In genomic region chr9:76401580-76402354, GRCh38 we compare ENCODE assay signal across 16 cellular contexts. TPM values are rescaled to one million over a fixed set of nuclear protein-coding genes. Genes with fewer than 3 reads are reported as not detected.
DNase-seq lines count a peak whose midpoint lies in the region; ATAC-seq and TF ChIP-seq lines count a peak whose summit lies in the region.
"Had no signal": no experiment of that assay in that cellular context is flagged by ENCODE, and none has a peak within 500 bp of the region (broad histone marks: within the 10 kb centered on the region; RNA-seq: fewer than 3 reads in every experiment).

No MANE protein-coding gene starts in this region.

- peaks cover 21% of the 10 kb centered on the region for H3K4me1 Mint-ChIP-seq in endodermal cell

- POLR2A ChIA-PET in PC-9 (lab: Charles Lee; ENCODE audit: unreplicated experiment), result no interaction called here

- H3K27me3 ChIP-seq in PC-9 (ENCODE audit: insufficient read depth, low read depth) (no peaks in the 10 kb centered on the region), endodermal cell (ENCODE audit: control insufficient read depth, insufficient read depth, low read length, poor library complexity, severe bottlenecking) (no peaks in the 10 kb centered on the region), trophoblast cell (ENCODE audit: insufficient read depth, low read length) (no peaks in the 10 kb centered on the region)
- H3K27me3 ChIP-seq: tibial nerve had no signal

- 87 to 88% methylated on average over 2 to 3 of the region's 3 CpGs for WGBS in endodermal cell (ENCODE audit: insufficient coverage in 1 of 2, insufficient read length in 1 of 2), 2 experiments
- WGBS in trophoblast cell (ENCODE audit: extremely low coverage, insufficient coverage, insufficient read length), result no CpG with 5 or more reads among the region's 3 CpGs

- no peak overlapping the region for H3K23ac ChIP-seq in trophoblast cell (ENCODE audit: low read length)

- no peak overlapping the region for H2BK12ac ChIP-seq in trophoblast cell (ENCODE audit: low read length)

- H3K4me3 Mint-ChIP-seq in endodermal cell, result no peak overlapping the region
- H3K4me3 Mint-ChIP-seq: activated CD8-positive, alpha-beta T cell treated with anti-CD3 and anti-CD28 coated beads, Interleukin-2, amount 10 ng/mL, durations not matched to agents 7 days and 5 days; CD14-positive monocyte had no signal

- H3K27me3 Mint-ChIP-seq in endodermal cell (ENCODE audit: insufficient read depth), result no peaks in the 10 kb centered on the region

- H3K9ac ChIP-seq in endodermal cell (ENCODE audit: extremely low read depth, low read length, poor library complexity, severe bottlenecking) (no peak overlapping the region), trophoblast cell (ENCODE audit: low read length) (no peak overlapping the region)

- H3K4me3 ChIP-seq in PC-9 (no peak overlapping the region), endodermal cell (ENCODE audit: low read length) (no peak overlapping the region), trophoblast cell (ENCODE audit: low read depth, low read length) (no peak overlapping the region)
- H3K4me3 ChIP-seq: coronary artery, tibial nerve had no signal

- BruUV-seq in PC-9 (replicated peaks; lab: Mats Ljungman, UMichigan), result no TSS peak

- H3K79me2 ChIP-seq in PC-9 (ENCODE audit: low read depth), result no peaks in the 10 kb centered on the region
- H3K79me2 ChIP-seq in trophoblast cell (ENCODE audit: control insufficient read depth, insufficient read depth, low read length, poor library complexity), result no peaks in the 10 kb centered on the region

- H3K27ac ChIP-seq in PC-9 (peak overlapping the region; percentile 83), endodermal cell (ENCODE audit: low read depth, low read length) (no peak overlapping the region), trophoblast cell (ENCODE audit: low read depth, low read length) (no peak overlapping the region)
- H3K27ac ChIP-seq: coronary artery, tibial nerve had no signal

- DNase-seq in DMS53 (lab: John Stamatoyannopoulos, UW), result peak; percentile 17
- no peak for DNase-seq in DMS53 treated with DMSO at 0.1 percent for 48 hours (lab: John Stamatoyannopoulos, UW; ENCODE audit: unreplicated experiment)
- DNase-seq in PC-9, result no peak
- DNase-seq in endodermal cell, result no peak
- no peak for DNase-seq in trophoblast cell
- DNase-seq in midbrain (lab: John Stamatoyannopoulos, UW), result no peak
- DNase-seq in AG08396 (ENCODE audit: low spot score), result no peak
- DNase-seq: 8988T; activated CD8-positive, alpha-beta T cell treated with anti-CD3 and anti-CD28 coated beads, Interleukin-2, amount 10 ng/mL, durations not matched to agents 7 days and 5 days; DMS79; NCI-H2171 treated with DMSO at 0.1 percent for 48 hours had no signal

- H4K8ac ChIP-seq in trophoblast cell (ENCODE audit: low read depth, low read length), result no peak overlapping the region

- H3K14ac ChIP-seq in trophoblast cell (ENCODE audit: low read length), result no peak overlapping the region

- H2AK5ac ChIP-seq in trophoblast cell (ENCODE audit: low read length), result no peak overlapping the region

- no peak overlapping the region for H3K18ac ChIP-seq in trophoblast cell (ENCODE audit: low read length)

- no peak overlapping the region for H3K27ac Mint-ChIP-seq in endodermal cell
- H3K27ac Mint-ChIP-seq: activated CD8-positive, alpha-beta T cell treated with anti-CD3 and anti-CD28 coated beads, Interleukin-2, amount 10 ng/mL, durations not matched to agents 7 days and 5 days; activated T-helper 2 cell treated with anti-CD3 and anti-CD28 coated beads, Interferon-gamma antibody, Interleukin-2, Interleukin-4, amounts not matched to agents 10 μg/mL and 5 μg/mL and 100 μg/mL, durations not matched to agents 14 hours and 24 hours and 36 hours had no signal

- H3K9me2 ChIP-seq in PC-9 (ENCODE audit: insufficient read depth), result no peaks in the 10 kb centered on the region

- peak overlapping the region; percentile 72 for H2BK120ac ChIP-seq in trophoblast cell (ENCODE audit: insufficient read depth, low read length, poor library complexity)

- intact Hi-C loops in PC-9 (cut with micrococcal nuclease; ENCODE audit: unreplicated experiment), result loop anchor here (2.0 kb wide), 1 partner anchor 57 kb away; the partner anchor contains the start of gene GCNT1

- no peak overlapping the region for H3K4me2 ChIP-seq in PC-9
- no peak overlapping the region for H3K4me2 ChIP-seq in trophoblast cell (ENCODE audit: low read length)

- H3F3A ChIP-seq in PC-9 (ENCODE audit: insufficient read depth, low read depth), result peaks cover 23% of the 10 kb centered on the region

- no peak for ATAC-seq in HG02571 (IDR thresholded peaks at IDR 0.05; ENCODE audit: unreplicated experiment)
- ATAC-seq: activated CD8-positive, alpha-beta T cell treated with anti-CD3 and anti-CD28 coated beads, Interleukin-2, amount 10 ng/mL, durations not matched to agents 7 days and 5 days had no signal

- peaks cover 2% of the 10 kb centered on the region for H3K79me1 ChIP-seq in trophoblast cell (ENCODE audit: low read length)

- H2BK5ac ChIP-seq in trophoblast cell (ENCODE audit: low read depth, low read length, poor library complexity), result no peak overlapping the region

- H3K9me3 ChIP-seq in PC-9 (ENCODE audit: insufficient read depth, low read depth) (no peaks in the 10 kb centered on the region), endodermal cell (ENCODE audit: control insufficient read depth, low read length) (no peaks in the 10 kb centered on the region), trophoblast cell (ENCODE audit: insufficient read depth, low read depth, low read length) (no peaks in the 10 kb centered on the region)
- H3K9me3 ChIP-seq: tibial nerve had no signal

- CTCF ChIA-PET in PC-9 (lab: Charles Lee), result interaction anchor here (0.6 kb wide), 1 partner anchor 18 kb away, joined by 3 read pairs; no protein-coding TSS in a partner anchor

- TF ChIP-seq CTCF in PC-9 (conservative IDR thresholded peaks at IDR 0.05) (no peak), endodermal cell (conservative IDR thresholded peaks at IDR 0.05) (peak; percentile 18)

- no peak overlapping the region for H3K4ac ChIP-seq in trophoblast cell (ENCODE audit: low read depth, low read length)

- H2AFZ ChIP-seq in PC-9 (no peak overlapping the region), trophoblast cell (ENCODE audit: insufficient read depth, low read length, poor library complexity) (no peak overlapping the region)

- no peaks in the 10 kb centered on the region for H3K36me3 Mint-ChIP-seq in endodermal cell (ENCODE audit: low read depth)
- H3K36me3 Mint-ChIP-seq: CD14-positive monocyte had no signal

- no peaks in the 10 kb centered on the region for H4K20me1 ChIP-seq in PC-9 (ENCODE audit: insufficient read depth)

- peak overlapping the region; percentile 24 for H4K91ac ChIP-seq in trophoblast cell (ENCODE audit: low read depth, low read length)

- no peaks in the 10 kb centered on the region for H3K9me3 Mint-ChIP-seq in endodermal cell
- H3K9me3 Mint-ChIP-seq: activated T-helper 2 cell treated with anti-CD3 and anti-CD28 coated beads, Interferon-gamma antibody, Interleukin-2, Interleukin-4, amounts not matched to agents 10 μg/mL and 5 μg/mL and 100 μg/mL, durations not matched to agents 14 hours and 24 hours and 36 hours; CD14-positive monocyte had no signal

- peaks cover 37% of the 10 kb centered on the region for H3K4me1 ChIP-seq in PC-9 (replicated peaks; ENCODE audit: insufficient read depth)
- no peaks in the 10 kb centered on the region for H3K4me1 ChIP-seq in endodermal cell (ENCODE audit: control insufficient read depth, insufficient read depth, low read length)
- H3K4me1 ChIP-seq in trophoblast cell (ENCODE audit: control insufficient read depth in 1 of 2, insufficient read depth in 2 of 2, low read length in 2 of 2), result peaks cover 2 to 9% of the 10 kb centered on the region in 2 experiments

- H3K36me3 ChIP-seq in PC-9 (ENCODE audit: low read depth) (no peaks in the 10 kb centered on the region), endodermal cell (ENCODE audit: control insufficient read depth, insufficient read depth, low read length) (no peaks in the 10 kb centered on the region), trophoblast cell (ENCODE audit: control insufficient read depth in 1 of 2, insufficient read depth in 2 of 2, low read length in 2 of 2) (no peaks in the 10 kb centered on the region)
- H3K36me3 ChIP-seq: tibial nerve had no signal

- no peak overlapping the region for H4K12ac ChIP-seq in trophoblast cell (ENCODE audit: low read depth, low read length)

RNA-seq across cellular contexts. Expression of gene RFK, which starts 7.5 kb away (rescaled TPM):
- total RNA-seq in PC-9 (2021) (20.6 and 24.4 TPM in 2 replicates), endodermal cell (10 to 100 TPM; 16.5 to 17.4 TPM)
- 22.9 TPM for polyA plus RNA-seq in endodermal cell (2013, experiment 1 of 2)
- 21.8 TPM for polyA plus RNA-seq in endodermal cell (2013, experiment 2 of 2)
- 90.5 and 91.8 TPM in 2 replicates for polyA plus RNA-seq in trophoblast cell (2013)

RNA-seq across cellular contexts. Expression of gene GCNT1, which starts 57.2 kb away (rescaled TPM):
- 14.0 and 15.3 TPM in 2 replicates for total RNA-seq in PC-9 (2021)
- total RNA-seq in endodermal cell, result 10 to 100 TPM; 70.6 to 76.1 TPM
- polyA plus RNA-seq in endodermal cell (2013, experiment 1 of 2), result 22.7 TPM
- polyA plus RNA-seq in endodermal cell (2013, experiment 2 of 2), result 22.9 TPM
- polyA plus RNA-seq in trophoblast cell (2013), result 40.5 and 40.6 TPM in 2 replicates
